In the genomic region with DNA sequence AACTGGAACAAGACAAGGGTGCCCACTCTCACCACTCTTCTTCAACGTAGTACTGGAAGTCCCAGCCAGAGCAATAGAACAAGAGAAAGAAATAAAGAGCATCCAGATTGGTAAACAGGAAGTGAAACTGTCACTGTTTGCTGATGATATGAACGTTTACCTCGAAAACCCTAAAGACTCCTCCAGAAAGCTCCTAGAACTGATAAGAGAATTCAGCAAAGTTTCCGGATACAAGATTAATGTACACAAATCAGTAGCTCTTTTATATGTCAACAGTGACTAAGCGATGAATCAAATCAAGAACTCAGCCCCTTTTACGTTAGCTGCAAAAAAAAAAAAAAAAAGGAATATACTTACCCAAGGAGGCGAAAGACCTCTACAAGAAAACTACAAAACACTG, we compare ENCODE assay signal across 20 cellular contexts.
"Had no signal": no experiment of that assay in that cellular context is flagged by ENCODE, and none has a peak within 500 bp of the region (broad histone marks: within the 10 kb centered on the region; RNA-seq: fewer than 3 reads in every experiment).

No MANE protein-coding gene starts in this region.

- H3K4me3 ChIP-seq: cardiac muscle cell, heart left ventricle, left ventricle myocardium inferior, tibial artery, uterus had no signal

- H3K36me3 ChIP-seq: cardiac muscle cell, heart left ventricle, left ventricle myocardium inferior, tibial artery, uterus had no signal

- H3K4me1 ChIP-seq: tibial artery, uterus had no signal

- H3K27me3 Mint-ChIP-seq: activated CD8-positive, alpha-beta T cell treated with anti-CD3 and anti-CD28 coated beads for 36 hours; memory B cell; progenitor cell of endocrine pancreas had no signal

- FAIRE-seq: frontal cortex, small intestine had no signal

- H3K27ac ChIP-seq: cardiac muscle cell, heart left ventricle, left ventricle myocardium inferior, tibial artery, uterus, VCaP had no signal

- DNase-seq: activated CD4-positive, alpha-beta T cell treated with anti-CD3 and anti-CD28 coated beads for 36 hours; activated CD8-positive, alpha-beta memory T cell treated with anti-CD3 and anti-CD28 coated beads, Interleukin-2, amount 50 U/mL, for 4 hours; activated CD8-positive, alpha-beta T cell treated with anti-CD3 and anti-CD28 coated beads for 36 hours; activated gamma-delta T cell treated with Interleukin-2 at 50 U/mL for 16 hours; activated T-cell treated with anti-CD3 and anti-CD28 coated beads, Interleukin-2, amount 50 U/mL, for 72 hours; aorta; heart left ventricle; islet precursor cell; left ventricle myocardium inferior; occipital lobe; right cardiac atrium; small intestine; tibial artery; uterus had no signal

- H3K27me3 ChIP-seq: cardiac muscle cell, heart left ventricle, tibial artery, uterus had no signal

- ATAC-seq: activated CD4-positive, alpha-beta T cell treated with anti-CD3 and anti-CD28 coated beads for 36 hours; activated CD8-positive, alpha-beta T cell treated with anti-CD3 and anti-CD28 coated beads for 36 hours; activated T-cell treated with anti-CD3 and anti-CD28 coated beads, Interleukin-2, amount 50 U/mL, for 72 hours; heart left ventricle; right cardiac atrium had no signal

- H3K27ac Mint-ChIP-seq: activated CD4-positive, alpha-beta T cell treated with anti-CD3 and anti-CD28 coated beads for 36 hours; activated CD8-positive, alpha-beta T cell treated with anti-CD3 and anti-CD28 coated beads for 36 hours; activated T-cell treated with anti-CD3 and anti-CD28 coated beads, Interleukin-2, amount 50 U/mL, for 72 hours; memory B cell; nephron; progenitor cell of endocrine pancreas had no signal

- H3K36me3 Mint-ChIP-seq: memory B cell had no signal

- H3K4me3 Mint-ChIP-seq: activated CD4-positive, alpha-beta T cell treated with anti-CD3 and anti-CD28 coated beads for 36 hours; activated CD8-positive, alpha-beta T cell treated with anti-CD3 and anti-CD28 coated beads for 36 hours; activated T-cell treated with anti-CD3 and anti-CD28 coated beads, Interleukin-2, amount 50 U/mL, for 72 hours; memory B cell; nephron had no signal

- H3K9me3 ChIP-seq: left ventricle myocardium inferior, tibial artery, uterus had no signal

- H3K4me1 Mint-ChIP-seq: activated CD4-positive, alpha-beta T cell treated with anti-CD3 and anti-CD28 coated beads for 36 hours; memory B cell had no signal
